ENCODE assay signal across 16 cellular contexts in the genomic region with DNA sequence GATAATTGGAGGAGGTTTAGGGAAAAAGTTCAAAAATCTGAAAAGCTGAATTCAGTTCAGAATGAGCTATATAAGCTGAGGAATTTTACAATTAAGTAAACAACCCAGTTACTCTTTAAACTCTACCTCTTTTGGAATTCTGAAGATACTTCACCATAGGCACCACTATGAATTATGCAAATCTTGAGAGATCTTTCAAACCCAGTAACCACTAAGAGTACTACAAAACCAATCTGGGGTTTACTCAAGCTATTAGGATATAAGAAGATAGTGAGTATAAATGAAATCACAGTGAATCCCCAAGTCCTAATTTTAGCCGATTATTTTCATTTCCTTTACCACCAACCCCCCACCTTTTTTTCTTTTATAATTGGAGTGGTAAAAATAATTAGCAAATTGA. TPM values are rescaled to one million over a fixed set of nuclear protein-coding genes. Genes with fewer than 3 reads are reported as not detected.
A peak's percentile ranks its signal among the peaks of the same experiment; 100 is the strongest.
DNase-seq lines count a peak whose midpoint lies in the region; ATAC-seq and TF ChIP-seq lines count a peak whose summit lies in the region.
"Had no signal": no experiment of that assay in that cellular context is flagged by ENCODE, and none has a peak within 500 bp of the region (broad histone marks: within the 10 kb centered on the region; RNA-seq: fewer than 3 reads in every experiment).

No MANE protein-coding gene starts in this region.

- H3K36me3 Mint-ChIP-seq in activated CD4-positive, alpha-beta T cell treated with anti-CD3 and anti-CD28 coated beads, Interleukin-2, amount 10 ng/mL, durations not matched to agents 24 days and 14 days (ENCODE audit: low read depth) = peaks cover 6% of the 10 kb centered on the region
- H3K36me3 Mint-ChIP-seq in activated CD4-positive, alpha-beta T cell treated with anti-CD3 and anti-CD28 coated beads, Interleukin-2, amount 10 ng/mL, durations not matched to agents 7 days and 5 days (ENCODE audit: low read depth) = peaks cover 18% of the 10 kb centered on the region
- H3K36me3 Mint-ChIP-seq in CD4-positive, alpha-beta T cell (ENCODE audit: low read depth) = no peaks in the 10 kb centered on the region
- peaks cover 2% of the 10 kb centered on the region for H3K36me3 Mint-ChIP-seq in T-helper 17 cell (ENCODE audit: low read depth)
- H3K36me3 Mint-ChIP-seq in activated naive CD8-positive, alpha-beta T cell treated with anti-CD3 and anti-CD28 coated beads, Interleukin-2, amount 50 U/mL, for 24 hours (ENCODE audit: low read depth) = peaks cover 6% of the 10 kb centered on the region

- H3K27me3 Mint-ChIP-seq in activated CD4-positive, alpha-beta T cell treated with anti-CD3 and anti-CD28 coated beads, Interleukin-2, amount 10 ng/mL, durations not matched to agents 24 days and 14 days = no peaks in the 10 kb centered on the region
- no peaks in the 10 kb centered on the region for H3K27me3 Mint-ChIP-seq in activated CD4-positive, alpha-beta T cell treated with anti-CD3 and anti-CD28 coated beads, Interleukin-2, amount 10 ng/mL, durations not matched to agents 7 days and 5 days
- H3K27me3 Mint-ChIP-seq in CD4-positive, alpha-beta T cell = no peaks in the 10 kb centered on the region
- H3K27me3 Mint-ChIP-seq in T-helper 17 cell = peaks cover 8% of the 10 kb centered on the region
- H3K27me3 Mint-ChIP-seq in activated naive CD8-positive, alpha-beta T cell treated with anti-CD3 and anti-CD28 coated beads, Interleukin-2, amount 50 U/mL, for 24 hours = no peaks in the 10 kb centered on the region

- H3K27ac Mint-ChIP-seq in activated CD4-positive, alpha-beta T cell treated with anti-CD3 and anti-CD28 coated beads, Interleukin-2, amount 10 ng/mL, durations not matched to agents 24 days and 14 days = peak overlapping the region; percentile 75
- H3K27ac Mint-ChIP-seq in activated CD4-positive, alpha-beta T cell treated with anti-CD3 and anti-CD28 coated beads, Interleukin-2, amount 10 ng/mL, durations not matched to agents 7 days and 5 days = no peak overlapping the region
- peak overlapping the region; percentile 67 for H3K27ac Mint-ChIP-seq in CD4-positive, alpha-beta T cell
- H3K27ac Mint-ChIP-seq in T-helper 17 cell = peak overlapping the region; percentile 0
- peak overlapping the region; percentile 89 for H3K27ac Mint-ChIP-seq in activated naive CD8-positive, alpha-beta T cell treated with anti-CD3 and anti-CD28 coated beads, Interleukin-2, amount 50 U/mL, for 24 hours

- H3K4me3 Mint-ChIP-seq in activated CD4-positive, alpha-beta T cell treated with anti-CD3 and anti-CD28 coated beads, Interleukin-2, amount 10 ng/mL, durations not matched to agents 24 days and 14 days = peak overlapping the region; percentile 43
- no peak overlapping the region for H3K4me3 Mint-ChIP-seq in activated CD4-positive, alpha-beta T cell treated with anti-CD3 and anti-CD28 coated beads, Interleukin-2, amount 10 ng/mL, durations not matched to agents 7 days and 5 days
- H3K4me3 Mint-ChIP-seq in CD4-positive, alpha-beta T cell = no peak overlapping the region
- H3K4me3 Mint-ChIP-seq in T-helper 17 cell = peak overlapping the region; percentile 19
- H3K4me3 Mint-ChIP-seq in activated naive CD8-positive, alpha-beta T cell treated with anti-CD3 and anti-CD28 coated beads, Interleukin-2, amount 50 U/mL, for 24 hours = peak overlapping the region; percentile 56

- DNase-seq in activated CD4-positive, alpha-beta T cell treated with anti-CD3 and anti-CD28 coated beads, Interleukin-2, amount 10 ng/mL, durations not matched to agents 24 days and 14 days = no peak
- DNase-seq in activated CD4-positive, alpha-beta T cell treated with anti-CD3 and anti-CD28 coated beads, Interleukin-2, amount 10 ng/mL, durations not matched to agents 7 days and 5 days = no peak
- no peak for DNase-seq in CD4-positive, alpha-beta T cell
- DNase-seq in T-helper 17 cell (no peak), T-helper 2 cell (no peak), NCI-H446 (lab: John Stamatoyannopoulos, UW) (no peak)
- no peak for DNase-seq in activated naive CD8-positive, alpha-beta T cell treated with anti-CD3 and anti-CD28 coated beads, Interleukin-2, amount 50 U/mL, for 24 hours
- DNase-seq: DND-41, NCI-H2029, NCI-H2171 had no signal

- POLR2A ChIA-PET in activated CD4-positive, alpha-beta T cell treated with anti-CD3 and anti-CD28 coated beads, Interleukin-2, amount 10 ng/mL, durations not matched to agents 7 days and 5 days (lab: Charles Lee) = no interaction called here
- POLR2A ChIA-PET in CD4-positive, alpha-beta T cell (lab: Charles Lee) = interaction anchor here (0.7 to 4.5 kb wide), 7 partner anchors 8 to 96 kb away, joined by 3 to 37 read pairs (median 7); no protein-coding TSS in a partner anchor

- no peaks in the 10 kb centered on the region for H3K9me3 ChIP-seq in CD4-positive, alpha-beta T cell (ENCODE audit: control insufficient read depth, low read length)
- H3K9me3 ChIP-seq in T-helper 17 cell (ENCODE audit: control insufficient read depth, low read length, poor library complexity, severe bottlenecking) = peaks cover 3% of the 10 kb centered on the region

- no peak for TF ChIP-seq CTCF in CD4-positive, alpha-beta T cell (IDR thresholded peaks at IDR 0.05)

- CTCF ChIA-PET in activated CD4-positive, alpha-beta T cell treated with anti-CD3 and anti-CD28 coated beads, Interleukin-2, amount 10 ng/mL, durations not matched to agents 7 days and 5 days (lab: Charles Lee) = interaction anchor here (0.5 to 4.0 kb wide), 11 partner anchors 9 to 530 kb away, joined by 3 to 29 read pairs (median 3); no protein-coding TSS in a partner anchor
- CTCF ChIA-PET in CD4-positive, alpha-beta T cell (lab: Charles Lee) = interaction anchor here (1.2 kb wide), 1 partner anchor 46 kb away, joined by 3 read pairs; no protein-coding TSS in a partner anchor

- peaks cover 67% of the 10 kb centered on the region for H3K4me1 Mint-ChIP-seq in activated CD4-positive, alpha-beta T cell treated with anti-CD3 and anti-CD28 coated beads, Interleukin-2, amount 10 ng/mL, durations not matched to agents 24 days and 14 days
- peaks cover 58% of the 10 kb centered on the region for H3K4me1 Mint-ChIP-seq in activated CD4-positive, alpha-beta T cell treated with anti-CD3 and anti-CD28 coated beads, Interleukin-2, amount 10 ng/mL, durations not matched to agents 7 days and 5 days
- peaks cover 66% of the 10 kb centered on the region for H3K4me1 Mint-ChIP-seq in CD4-positive, alpha-beta T cell (ENCODE audit: low read depth)
- H3K4me1 Mint-ChIP-seq in T-helper 17 cell = peaks cover 39% of the 10 kb centered on the region
- peaks cover 76% of the 10 kb centered on the region for H3K4me1 Mint-ChIP-seq in activated naive CD8-positive, alpha-beta T cell treated with anti-CD3 and anti-CD28 coated beads, Interleukin-2, amount 50 U/mL, for 24 hours

- no peak for ATAC-seq in CD4-positive, alpha-beta T cell (ENCODE audit: poor library complexity)
- peak; percentile 32 for ATAC-seq in T-helper 17 cell
- ATAC-seq in activated naive CD8-positive, alpha-beta T cell treated with anti-CD3 and anti-CD28 coated beads, Interleukin-2, amount 50 U/mL, for 24 hours = peak; percentile 57
- ATAC-seq in HG02642 (IDR thresholded peaks at IDR 0.05; ENCODE audit: poor library complexity, unreplicated experiment) = no peak
- ATAC-seq: GM12878, HCT116, Panc1 had no signal

- intact Hi-C loops in activated CD4-positive, alpha-beta T cell treated with anti-CD3 and anti-CD28 coated beads, Interleukin-2, amount 10 ng/mL, durations not matched to agents 24 days and 14 days (cut with micrococcal nuclease) = no loop called here
- intact Hi-C loops in CD4-positive, alpha-beta T cell (cut with DNase I, micrococcal nuclease) = no loop called here

- peaks cover 22% of the 10 kb centered on the region for H3K9me3 Mint-ChIP-seq in activated CD4-positive, alpha-beta T cell treated with anti-CD3 and anti-CD28 coated beads, Interleukin-2, amount 10 ng/mL, durations not matched to agents 24 days and 14 days
- H3K9me3 Mint-ChIP-seq in activated CD4-positive, alpha-beta T cell treated with anti-CD3 and anti-CD28 coated beads, Interleukin-2, amount 10 ng/mL, durations not matched to agents 7 days and 5 days = peaks cover 16% of the 10 kb centered on the region
- H3K9me3 Mint-ChIP-seq in CD4-positive, alpha-beta T cell = peaks cover 7% of the 10 kb centered on the region
- peaks cover 15% of the 10 kb centered on the region for H3K9me3 Mint-ChIP-seq in activated naive CD8-positive, alpha-beta T cell treated with anti-CD3 and anti-CD28 coated beads, Interleukin-2, amount 50 U/mL, for 24 hours

- no peak overlapping the region for H3K27ac ChIP-seq in CD4-positive, alpha-beta T cell (ENCODE audit: low read depth, low read length)

- H3K27me3 ChIP-seq in CD4-positive, alpha-beta T cell (ENCODE audit: control insufficient read depth, insufficient read depth, low read length) = no peaks in the 10 kb centered on the region

RNA-seq across cellular contexts. Expression of gene CTLA4, which starts 6.0 kb away (rescaled TPM):
- 104 TPM in 2 replicates for total RNA-seq in activated CD4-positive, alpha-beta T cell treated with anti-CD3 and anti-CD28 coated beads, Interleukin-2, amount 10 ng/mL, durations not matched to agents 24 days and 14 days
- 10 to 100 TPM; 20.1 to 22.7 TPM for total RNA-seq in activated CD4-positive, alpha-beta T cell treated with anti-CD3 and anti-CD28 coated beads, Interleukin-2, amount 10 ng/mL, durations not matched to agents 7 days and 5 days
- 10 to 100 TPM; 49.8 to 52.0 TPM for total RNA-seq in CD4-positive, alpha-beta T cell
- total RNA-seq in T-helper 17 cell = 100 to 1,000 TPM in 1 of 2 donors, 10 to 100 TPM in 1; 77.2 to 109 TPM
- total RNA-seq: A172, GM12878, NCI-H460 had no signal

Comparison
In these comparisons a context has a peak if more than half of its experiments do, and no peak if none do; other contexts are left out.
1. H3K4me3 Mint-ChIP-seq: peak in activated CD4-positive, alpha-beta T cell treated with anti-CD3 and anti-CD28 coated beads, Interleukin-2, amount 10 ng/mL, durations not matched to agents 24 days and 14 days (single experiment), T-helper 17 cell (single experiment) and activated naive CD8-positive, alpha-beta T cell treated with anti-CD3 and anti-CD28 coated beads, Interleukin-2, amount 50 U/mL, for 24 hours (single experiment); none in activated CD4-positive, alpha-beta T cell treated with anti-CD3 and anti-CD28 coated beads, Interleukin-2, amount 10 ng/mL, durations not matched to agents 7 days and 5 days (single experiment) and CD4-positive, alpha-beta T cell (single experiment).
2. ATAC-seq: peak in T-helper 17 cell (single experiment) and activated naive CD8-positive, alpha-beta T cell treated with anti-CD3 and anti-CD28 coated beads, Interleukin-2, amount 50 U/mL, for 24 hours (single experiment); none in CD4-positive, alpha-beta T cell (single experiment) and HG02642 (single experiment).